9 cellular contexts compared by ENCODE assay signal in the genomic region with DNA sequence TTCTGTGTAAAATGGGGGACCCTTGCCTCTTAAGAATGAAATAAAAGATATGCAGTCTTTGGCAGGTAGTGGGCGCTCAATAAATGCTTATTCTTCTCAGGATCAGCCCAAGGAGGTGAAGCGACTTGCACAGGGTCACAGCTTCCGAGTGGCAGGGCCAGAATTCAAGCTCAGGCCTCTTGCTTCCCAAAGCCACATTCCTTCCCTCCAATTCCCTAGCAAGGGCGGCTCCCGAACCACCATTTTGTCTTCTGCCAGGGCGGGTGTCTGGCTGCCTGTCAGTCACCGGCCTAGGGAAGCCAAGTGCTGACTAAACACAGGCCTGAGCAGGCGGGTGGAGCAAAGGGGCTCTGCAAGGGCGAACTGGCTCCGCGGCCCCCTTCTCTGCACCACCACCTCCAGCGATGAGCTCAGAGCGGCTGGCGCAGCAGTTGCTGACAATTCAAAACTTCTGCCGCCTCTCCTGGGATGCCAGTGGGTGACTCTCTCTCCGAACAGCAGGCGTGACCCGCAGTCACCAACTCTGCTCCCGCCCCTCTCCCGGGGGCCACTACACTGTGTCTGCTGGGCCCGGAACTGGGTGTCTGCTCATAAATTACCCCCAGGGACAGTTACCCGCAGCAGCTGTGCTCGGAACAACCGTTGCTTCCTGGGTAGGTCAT. TPM values are rescaled to one million over a fixed set of nuclear protein-coding genes. Genes with fewer than 3 reads are reported as not detected.
DNase-seq lines count a peak whose midpoint lies in the region; ATAC-seq, FAIRE-seq and TF ChIP-seq lines count a peak whose summit lies in the region.
"Had no signal": no experiment of that assay in that cellular context is flagged by ENCODE, and none has a peak within 500 bp of the region (broad histone marks: within the 10 kb centered on the region; RNA-seq: fewer than 3 reads in every experiment).

No MANE protein-coding gene starts in this region.

- WGBS in mesenchymal stem cell = 35% methylated on average over 24 of the region's 24 CpGs
- 67 to 68% methylated on average over 9 to 22 of the region's 24 CpGs for WGBS in thyroid gland, 2 donors

- H3K36me3 ChIP-seq in mesenchymal stem cell (ENCODE audit: control insufficient read depth in 1 of 2, insufficient read depth in 2 of 2, low read depth in 1 of 2, low read length in 2 of 2) (peaks cover 26 to 29% of the 10 kb centered on the region in 2 experiments), thyroid gland (peaks cover 13 to 17% of the 10 kb centered on the region in 2 donors), PC-9 (ENCODE audit: low read depth) (no peaks in the 10 kb centered on the region)

- H4K8ac ChIP-seq in mesenchymal stem cell (ENCODE audit: low read length) = no peak overlapping the region

- H2BK15ac ChIP-seq in mesenchymal stem cell (ENCODE audit: low read depth, poor library complexity, severe bottlenecking) = no peak overlapping the region

- H3K9me2 ChIP-seq in PC-9 (ENCODE audit: insufficient read depth) = no peaks in the 10 kb centered on the region

- H2BK120ac ChIP-seq in mesenchymal stem cell (ENCODE audit: low read depth, low read length) = no peak overlapping the region

- no peaks in the 10 kb centered on the region for H3K79me2 ChIP-seq in PC-9 (ENCODE audit: low read depth)

- H3K23ac ChIP-seq in mesenchymal stem cell (ENCODE audit: low read length in 2 of 2) = no peak overlapping the region

- no peak for DNase-seq in GM12892 (ENCODE audit: insufficient read length)
- DNase-seq in NAMALWA (ENCODE audit: low spot score) = peak; percentile 84
- peak; percentile 51 for DNase-seq in dermis blood vessel endothelial cell
- peak; percentile 67 for DNase-seq in mesenchymal stem cell
- DNase-seq in thyroid gland = peak; percentile 41 to 47
- DNase-seq in PC-9 = no peak

- H3K14ac ChIP-seq in mesenchymal stem cell (ENCODE audit: low read length in 2 of 2) = no peak overlapping the region

- H2BK12ac ChIP-seq in mesenchymal stem cell (ENCODE audit: low read length in 2 of 2) = peak overlapping the region in 1 of 2 experiments; percentile 67

- peak overlapping the region; percentile 72 for H2AK5ac ChIP-seq in mesenchymal stem cell (ENCODE audit: low read length, severe bottlenecking)

- POLR2A ChIA-PET in PC-9 (lab: Charles Lee; ENCODE audit: unreplicated experiment) = interaction anchor here (0.6 kb wide), 1 partner anchor 154 kb away, joined by 20 read pairs; no protein-coding TSS in a partner anchor

- peaks cover 0 to 3% of the 10 kb centered on the region in 2 experiments for H3K27me3 ChIP-seq in mesenchymal stem cell (ENCODE audit: control insufficient read depth in 1 of 2, insufficient read depth in 1 of 2, low read length in 2 of 2)
- H3K27me3 ChIP-seq in thyroid gland = no peaks in the 10 kb centered on the region
- no peaks in the 10 kb centered on the region for H3K27me3 ChIP-seq in PC-9 (ENCODE audit: insufficient read depth, low read depth)

- H3K18ac ChIP-seq in mesenchymal stem cell (ENCODE audit: low read depth in 1 of 2, low read length in 2 of 2) = peak overlapping the region; percentile 2 to 61

- peak; percentile 44 for FAIRE-seq in GM12892 (lab: Jason Lieb, UNC)
- FAIRE-seq: TTC549 had no signal

- no peak overlapping the region for H3K4me2 ChIP-seq in mesenchymal stem cell (ENCODE audit: low read length, poor library complexity, severe bottlenecking)
- no peak overlapping the region for H3K4me2 ChIP-seq in PC-9

- H4K20me1 ChIP-seq in PC-9 (ENCODE audit: insufficient read depth) = no peaks in the 10 kb centered on the region

- ATAC-seq in HG02623 (IDR thresholded peaks at IDR 0.05; ENCODE audit: unreplicated experiment) (no peak), GM18870 (IDR thresholded peaks at IDR 0.05; ENCODE audit: unreplicated experiment) (no peak)

- H3K4me1 ChIP-seq in mesenchymal stem cell (ENCODE audit: control insufficient read depth, insufficient read depth, low read depth, low read length) (peaks cover 51% of the 10 kb centered on the region), thyroid gland (peaks cover 20 to 49% of the 10 kb centered on the region in 2 donors), PC-9 (replicated peaks; ENCODE audit: insufficient read depth) (no peaks in the 10 kb centered on the region)

- peaks cover 9% of the 10 kb centered on the region for H3K79me1 ChIP-seq in mesenchymal stem cell (replicated peaks; ENCODE audit: low read length, poor library complexity, severe bottlenecking)

- H4K91ac ChIP-seq in mesenchymal stem cell (ENCODE audit: low read length) = peak overlapping the region; percentile 67

- BruUV-seq in PC-9 (replicated peaks; lab: Mats Ljungman, UMichigan) = no TSS peak

- peak overlapping the region in 1 of 2 experiments; percentile 60 for H3K4ac ChIP-seq in mesenchymal stem cell (ENCODE audit: low read depth in 1 of 2, low read length in 2 of 2)

- H3F3A ChIP-seq in PC-9 (ENCODE audit: insufficient read depth, low read depth) = peaks cover 6% of the 10 kb centered on the region

- peak overlapping the region; percentile 69 for H3K27ac ChIP-seq in mesenchymal stem cell (ENCODE audit: low read length, poor library complexity, severe bottlenecking)
- peak overlapping the region; percentile 68 to 79 (median 69) for H3K27ac ChIP-seq in thyroid gland
- no peak overlapping the region for H3K27ac ChIP-seq in PC-9

- no peak for TF ChIP-seq CTCF in thyroid gland (IDR thresholded peaks at IDR 0.05)
- TF ChIP-seq CTCF in PC-9 (conservative IDR thresholded peaks at IDR 0.05) = no peak

- TF ChIP-seq POLR2A in GM12892 (IDR thresholded peaks at IDR 0.05; ENCODE audit: low read depth, low read length) = no peak
- no peak for TF ChIP-seq POLR2A in thyroid gland (IDR thresholded peaks at IDR 0.05)

- no peak overlapping the region for H2AFZ ChIP-seq in mesenchymal stem cell (ENCODE audit: low read depth, low read length)
- H2AFZ ChIP-seq in PC-9 = no peak overlapping the region

- peak overlapping the region; percentile 67 for H3K9ac ChIP-seq in mesenchymal stem cell (ENCODE audit: low read length)

- H3K9me3 ChIP-seq in mesenchymal stem cell (ENCODE audit: control insufficient read depth, low read length) (no peaks in the 10 kb centered on the region), thyroid gland (no peaks in the 10 kb centered on the region), PC-9 (ENCODE audit: insufficient read depth, low read depth) (no peaks in the 10 kb centered on the region)

- CTCF ChIA-PET in PC-9 (lab: Charles Lee) = interaction anchor here (1.3 kb wide), 1 partner anchor 154 kb away, joined by 5 read pairs; no protein-coding TSS in a partner anchor

- H2BK5ac ChIP-seq in mesenchymal stem cell (ENCODE audit: low read depth, low read length, poor library complexity, severe bottlenecking) = peak overlapping the region; percentile 63

- H3K4me3 ChIP-seq in mesenchymal stem cell (ENCODE audit: insufficient read depth in 1 of 2, low read depth in 1 of 2, low read length in 2 of 2) = peak overlapping the region in 1 of 2 experiments; percentile 36
- H3K4me3 ChIP-seq in thyroid gland (replicated peaks in 1 of 3) = no peak overlapping the region
- H3K4me3 ChIP-seq in PC-9 = no peak overlapping the region

- intact Hi-C loops in thyroid gland (cut with DNase I) = loop anchor here (5.0 kb wide), 2 partner anchors 204 to 259 kb away; no protein-coding TSS in a partner anchor
- intact Hi-C loops in PC-9 (cut with micrococcal nuclease; ENCODE audit: unreplicated experiment) = loop anchor here (2.0 kb wide), 1 partner anchor 204 kb away; no protein-coding TSS in a partner anchor

RNA-seq across cellular contexts. Expression of a gene that starts 10.8 kb away (rescaled TPM):
- 0.42 TPM for polyA plus RNA-seq in GM12892 (2012; ENCODE audit: missing spikeins)
- total RNA-seq in dermis blood vessel endothelial cell (0.42 and 0.51 TPM in 2 replicates), thyroid gland (1 to 10 TPM in 1 of 4 donors, under 1 TPM in 3; 0.11 to 2.1 (median 0.60) TPM), PC-9 (2021) (0.98 and 1.2 TPM in 2 replicates)
- polyA plus RNA-seq in mesenchymal stem cell (2013, experiment 1 of 2) = 3.9 TPM
- 4.4 TPM for polyA plus RNA-seq in mesenchymal stem cell (2013, experiment 2 of 2)

RNA-seq across cellular contexts. Expression of a gene that starts 20.1 kb away (rescaled TPM):
- 0.17 TPM for polyA plus RNA-seq in GM12892 (2012; ENCODE audit: missing spikeins)
- total RNA-seq in dermis blood vessel endothelial cell = not detected in 2 replicates
- polyA plus RNA-seq in mesenchymal stem cell (2013, experiment 1 of 2) = not detected
- polyA plus RNA-seq in mesenchymal stem cell (2013, experiment 2 of 2) = not detected
- total RNA-seq in thyroid gland = under 1 TPM in 3 of 4 donors, not detected in 1; 0.50 to 0.63 (median 0.54) TPM
- 0.63 and 1.7 TPM in 2 replicates for total RNA-seq in PC-9 (2021)

RNA-seq across cellular contexts. Expression of a gene that starts 28.6 kb away (rescaled TPM):
- 0.47 TPM for polyA plus RNA-seq in GM12892 (2012; ENCODE audit: missing spikeins)
- total RNA-seq in dermis blood vessel endothelial cell (0.09 TPM in 1 of 2 replicates, not detected in the other), thyroid gland (10 to 100 TPM in 2 of 4 donors, 1 to 10 TPM in 2; 7.4 to 33.4 (median 10.7) TPM), PC-9 (2021) (not detected in 2 replicates)
- not detected for polyA plus RNA-seq in mesenchymal stem cell (2013, experiment 1 of 2)
- not detected for polyA plus RNA-seq in mesenchymal stem cell (2013, experiment 2 of 2)

RNA-seq across cellular contexts. Expression of a gene that starts 36.4 kb away (rescaled TPM):
- polyA plus RNA-seq in GM12892 (2012; ENCODE audit: missing spikeins) = 8.7 TPM
- 6.6 and 10.3 TPM in 2 replicates for total RNA-seq in dermis blood vessel endothelial cell
- polyA plus RNA-seq in mesenchymal stem cell (2013, experiment 1 of 2) = 27.2 TPM
- 28.1 TPM for polyA plus RNA-seq in mesenchymal stem cell (2013, experiment 2 of 2)
- total RNA-seq in thyroid gland = 10 to 100 TPM; 17.6 to 62.9 (median 32.3) TPM
- total RNA-seq in PC-9 (2021) = 25.1 and 26.2 TPM in 2 replicates

Comparison
In these comparisons a context has a peak if more than half of its experiments do, and no peak if none do; other contexts are left out.
1. DNase-seq: peak in NAMALWA (single experiment), dermis blood vessel endothelial cell (single experiment), mesenchymal stem cell (single experiment) and thyroid gland (2 of 2); none in GM12892 (single experiment) and PC-9 (0 of 2).